ENCODE assay signal across 8 cellular contexts in the genomic region with DNA sequence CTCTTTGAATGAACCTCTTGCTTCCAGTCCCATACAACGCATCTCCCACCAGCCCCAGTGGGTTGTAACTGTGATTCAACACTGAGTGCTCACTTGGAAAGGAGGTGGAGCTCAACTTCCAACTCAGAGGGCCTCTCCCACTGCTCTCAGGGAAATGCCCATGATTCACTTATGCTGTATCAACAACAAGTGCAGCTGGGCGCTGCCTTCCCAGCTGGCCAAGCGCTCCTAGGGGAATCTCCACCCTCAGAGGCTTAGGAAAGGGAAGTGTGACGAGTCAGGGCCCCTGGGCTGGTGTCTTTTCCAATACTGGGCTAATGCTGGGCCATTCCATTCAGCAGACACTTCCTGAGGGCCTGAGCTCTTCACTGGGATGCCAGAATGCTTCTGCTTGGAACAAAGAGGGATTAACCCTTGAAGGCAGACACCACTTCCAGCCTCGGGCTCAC.
DNase-seq lines count a peak whose midpoint lies in the region; ATAC-seq and TF ChIP-seq lines count a peak whose summit lies in the region.

No MANE protein-coding gene starts in this region.

- H3K36me3 Mint-ChIP-seq in activated naive CD4-positive, alpha-beta T cell treated with anti-CD3 and anti-CD28 coated beads, Interleukin-2, amount 10 ng/mL, durations not matched to agents 7 days and 5 days = no peaks in the 10 kb centered on the region

- peaks cover 32% of the 10 kb centered on the region for H3K27me3 Mint-ChIP-seq in activated naive CD4-positive, alpha-beta T cell treated with anti-CD3 and anti-CD28 coated beads, Interleukin-2, amount 10 ng/mL, durations not matched to agents 7 days and 5 days

- no peaks in the 10 kb centered on the region for H3K36me3 ChIP-seq in WERI-Rb-1

- peaks cover 40% of the 10 kb centered on the region for H3K4me1 Mint-ChIP-seq in activated naive CD4-positive, alpha-beta T cell treated with anti-CD3 and anti-CD28 coated beads, Interleukin-2, amount 10 ng/mL, durations not matched to agents 7 days and 5 days

- H3K27me3 ChIP-seq in WERI-Rb-1 (ENCODE audit: insufficient read depth, low read depth, severe bottlenecking) = no peaks in the 10 kb centered on the region

- TF ChIP-seq CTCF in WERI-Rb-1 (IDR thresholded peaks at IDR 0.05; ENCODE audit: low read depth, low read length) = no peak

- H3K9me3 ChIP-seq in WERI-Rb-1 (ENCODE audit: severe bottlenecking) = no peaks in the 10 kb centered on the region

- DNase-seq in activated naive CD4-positive, alpha-beta T cell treated with Interleukin-2 at 50 U/mL for 16 hours = peak; percentile 61
- no peak for DNase-seq in activated naive CD4-positive, alpha-beta T cell treated with anti-CD3 and anti-CD28 coated beads, Interleukin-2, amount 10 ng/mL, durations not matched to agents 7 days and 5 days
- DNase-seq in WERI-Rb-1 = peak; percentile 42
- peak; percentile 72 for DNase-seq in islet precursor cell
- DNase-seq in substantia nigra (lab: John Stamatoyannopoulos, UW) = peak in 6 of 49 donors; percentile 11 to 51 (median 29)

- no peak overlapping the region for H3K27ac Mint-ChIP-seq in activated naive CD4-positive, alpha-beta T cell treated with anti-CD3 and anti-CD28 coated beads, Interleukin-2, amount 10 ng/mL, durations not matched to agents 7 days and 5 days

- H3K27ac ChIP-seq in WERI-Rb-1 (0 out of 2 replicates have a peak overlapping the region, but pooled peaks have one; percentile 16), substantia nigra (ENCODE audit: low read depth, low read length, poor library complexity, severe bottlenecking) (peak overlapping the region; percentile 62)

- H3K4me3 ChIP-seq in WERI-Rb-1 (ENCODE audit: low read depth, low read length) = no peak overlapping the region

- H3K9me3 Mint-ChIP-seq in activated naive CD4-positive, alpha-beta T cell treated with anti-CD3 and anti-CD28 coated beads, Interleukin-2, amount 10 ng/mL, durations not matched to agents 7 days and 5 days = no peaks in the 10 kb centered on the region

- H3K4me3 Mint-ChIP-seq in activated naive CD4-positive, alpha-beta T cell treated with anti-CD3 and anti-CD28 coated beads, Interleukin-2, amount 10 ng/mL, durations not matched to agents 7 days and 5 days = no peak overlapping the region

- CTCF ChIA-PET in activated naive CD4-positive, alpha-beta T cell treated with anti-CD3 and anti-CD28 coated beads, Interleukin-2, amount 10 ng/mL, durations not matched to agents 7 days and 5 days (lab: Charles Lee) = interaction anchor here (1.4 to 5.3 kb wide), 2 partner anchors 11 to 122 kb away, joined by 3 to 54 read pairs; a partner anchor contains a TSS

- no peak for ATAC-seq in HG02642 (IDR thresholded peaks at IDR 0.05; ENCODE audit: poor library complexity, unreplicated experiment)
- ATAC-seq in GM21447 (IDR thresholded peaks at IDR 0.05; ENCODE audit: unreplicated experiment) = no peak
- ATAC-seq in HG03039 (IDR thresholded peaks at IDR 0.05; ENCODE audit: unreplicated experiment) = no peak
